In the genomic region with DNA sequence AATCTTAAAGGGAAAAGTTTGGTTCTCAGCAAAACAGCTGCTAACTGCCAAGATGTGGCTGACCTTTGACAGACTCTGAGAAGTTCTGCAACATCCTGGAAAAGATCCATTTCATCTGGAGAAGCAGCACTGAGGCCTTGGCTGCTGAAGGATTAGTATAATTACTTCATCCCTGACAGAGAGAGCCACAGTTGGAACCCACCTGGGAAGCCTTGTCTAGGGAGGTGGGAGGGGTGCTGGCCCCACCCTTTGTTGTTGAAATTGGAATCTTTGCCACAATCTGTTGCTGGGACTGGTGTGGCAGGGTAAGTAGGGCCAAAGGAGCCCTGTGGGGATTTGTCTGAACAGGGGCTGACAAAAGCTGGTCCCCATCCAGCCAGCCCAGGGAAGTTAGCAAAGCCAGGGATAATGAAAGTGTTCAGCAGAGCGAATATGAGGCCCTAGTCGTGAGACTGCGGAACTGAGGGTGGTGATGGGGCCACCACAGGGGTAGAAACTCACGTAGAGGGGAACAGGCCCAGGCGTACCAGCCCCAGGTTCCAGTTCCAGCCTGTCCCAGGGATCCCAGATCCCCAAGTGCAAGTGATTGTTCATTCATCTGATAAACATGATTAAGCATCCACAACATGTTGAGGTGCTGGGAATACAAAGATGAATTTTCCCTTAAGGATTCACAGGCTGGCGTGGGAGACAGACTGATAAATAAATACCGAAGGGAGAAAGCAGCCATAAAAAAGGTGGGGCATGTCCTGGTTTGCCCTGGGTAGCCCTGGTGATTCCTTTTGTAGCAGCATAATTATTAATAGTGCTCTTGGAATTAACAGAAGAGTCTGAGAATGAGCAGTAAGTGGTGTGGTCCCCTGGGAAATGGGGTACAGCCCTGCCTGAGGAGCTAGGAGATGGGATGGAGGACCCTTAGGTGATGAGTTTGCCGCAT, we compare ENCODE assay signal across 9 cellular contexts.
DNase-seq lines count a peak whose midpoint lies in the region; ATAC-seq and TF ChIP-seq lines count a peak whose summit lies in the region.
"Had no signal": no experiment of that assay in that cellular context is flagged by ENCODE, and none has a peak within 500 bp of the region (broad histone marks: within the 10 kb centered on the region; RNA-seq: fewer than 3 reads in every experiment).

No MANE protein-coding gene starts in this region.

- H3K9me3 Mint-ChIP-seq in brain: peaks cover 0 to 2% (median 0%) of the 10 kb centered on the region in 5 experiments

- peaks cover 100% of the 10 kb centered on the region for H3K79me2 ChIP-seq in GM23248 (ENCODE audit: insufficient read depth)

- TF ChIP-seq CTCF in brain (conservative IDR thresholded peaks at IDR 0.05) (no peak), gastrocnemius medialis (IDR thresholded peaks at IDR 0.05 in 4 of 5, conservative IDR thresholded peaks at IDR 0.05 in 1 of 5) (no peak)

- H3K9me2 ChIP-seq in GM23248 (ENCODE audit: insufficient read depth): no peaks in the 10 kb centered on the region

- WGBS in GM23248 (ENCODE audit: low coverage in 1 of 2, low lambda C conversion rate in 2 of 2, missing lambda C conversion rate in 2 of 2), 2 experiments: 75% methylated on average over 8 of the region's 8 CpGs

- no peaks in the 10 kb centered on the region for H4K20me1 ChIP-seq in GM23248 (ENCODE audit: insufficient read depth)

- H3K4me3 ChIP-seq in GM23248: no peak overlapping the region
- H3K4me3 ChIP-seq in gastrocnemius medialis: no peak overlapping the region

- H3F3A ChIP-seq in GM23248 (ENCODE audit: insufficient read depth): peaks cover 13% of the 10 kb centered on the region; the same call in 1 of the 2 replicates

- peaks cover 29% of the 10 kb centered on the region for H3K4me1 Mint-ChIP-seq in brain

- peak overlapping the region; percentile 7; the same call in 1 of the 2 replicates for H3K9ac ChIP-seq in GM23248

- peak overlapping the region in 4 of 5 experiments; percentile 51 to 83 (median 68) for H3K27ac Mint-ChIP-seq in brain

- intact Hi-C loops in gastrocnemius medialis (cut with DNase I; ENCODE audit: low total_unique reads): no loop called here

- peak; percentile 84 for DNase-seq in GM23248
- peak; percentile 11 for DNase-seq in hepatic stellate cell (ENCODE audit: low spot score)
- peak; percentile 6 to 60 for DNase-seq in gastrocnemius medialis
- no peak for DNase-seq in stimulated activated CD4-positive, alpha-beta T cell treated with anti-CD3 and anti-CD28 coated beads, Interleukin-4, amount 100 ng/mL, for 1 hour
- no peak for DNase-seq in activated T-cell treated with anti-CD3 and anti-CD28 coated beads for 4 hours
- DNase-seq: activated T-cell treated with anti-CD3 and anti-CD28 coated beads, Interleukin-2, amount 50 U/mL, for 48 hours had no signal

- peaks cover 13% of the 10 kb centered on the region for H3K36me3 Mint-ChIP-seq in brain

- peak overlapping the region in 1 of 5 experiments; percentile 15 for H3K4me3 Mint-ChIP-seq in brain

- H3K36me3 ChIP-seq in GM23248 (ENCODE audit: low read depth) (peaks cover 11% of the 10 kb centered on the region; the same call in 1 of the 2 replicates), gastrocnemius medialis (no peaks in the 10 kb centered on the region)

- H3K4me1 ChIP-seq in GM23248 (ENCODE audit: insufficient read depth) (peaks cover 29% of the 10 kb centered on the region), gastrocnemius medialis (peaks cover 0 to 6% of the 10 kb centered on the region in 2 donors)

- in situ Hi-C loops in GM23248 (cut with MboI) (no loop called here), gastrocnemius medialis (cut with MboI; ENCODE audit: low sequenced_read_pairs in 4 of 4) (no loop called here)

- ATAC-seq in gastrocnemius medialis (peak; percentile 76 to 85), HG03135 (IDR thresholded peaks at IDR 0.05; ENCODE audit: unreplicated experiment) (no peak)
- no peak for ATAC-seq in activated CD4-positive, CD25-positive, alpha-beta regulatory T cell treated with anti-CD3 and anti-CD28 coated beads, Interleukin-2, amount 50 U/mL, for 24 hours

- H3K9me3 ChIP-seq in GM23248 (ENCODE audit: low read depth): no peaks in the 10 kb centered on the region
- H3K9me3 ChIP-seq in gastrocnemius medialis: no peaks in the 10 kb centered on the region

- no peaks in the 10 kb centered on the region for H3K27me3 Mint-ChIP-seq in brain

- peak overlapping the region; percentile 43 for H3K4me2 ChIP-seq in GM23248 (ENCODE audit: unreplicated experiment)

- H3K27ac ChIP-seq in GM23248 (peak overlapping the region; percentile 50), gastrocnemius medialis (peak overlapping the region; percentile 57 to 62 (median 61))

- H3K27me3 ChIP-seq in GM23248 (replicated peaks; ENCODE audit: insufficient read depth) (no peaks in the 10 kb centered on the region), gastrocnemius medialis (no peaks in the 10 kb centered on the region)

- no peak for TF ChIP-seq POLR2A in gastrocnemius medialis (IDR thresholded peaks at IDR 0.05)

- no peak overlapping the region for H2AFZ ChIP-seq in GM23248

Comparison
In these comparisons a context has a peak if more than half of its experiments do, and no peak if none do; other contexts are left out.
1. DNase-seq: peak in GM23248 (single experiment), hepatic stellate cell (single experiment) and gastrocnemius medialis (2 of 2); none in stimulated activated CD4-positive, alpha-beta T cell treated with anti-CD3 and anti-CD28 coated beads, Interleukin-4, amount 100 ng/mL, for 1 hour (single experiment) and activated T-cell treated with anti-CD3 and anti-CD28 coated beads for 4 hours (single experiment).
2. ATAC-seq: peak in gastrocnemius medialis (2 of 2); none in HG03135 (single experiment) and activated CD4-positive, CD25-positive, alpha-beta regulatory T cell treated with anti-CD3 and anti-CD28 coated beads, Interleukin-2, amount 50 U/mL, for 24 hours (0 of 2).